Comparison of ENCODE assay signal across 1 cellular context in genomic region chr16:86768999-86769398, GRCh38.
A peak's percentile ranks its signal among the peaks of the same experiment; 100 is the strongest.
TF ChIP-seq lines count a peak whose summit lies in the region.

No MANE protein-coding gene starts in this region.

TF ChIP-seq in GM12878, 131 proteins besides CTCF, POLR2A, EP300 and RAD21 (continued from another document):
- TF ChIP-seq SUPT20H (IDR thresholded peaks at IDR 0.05; ENCODE audit: borderline replicate concordance, control insufficient read depth, low read depth, low read length) (no peak), BCL3 (IDR thresholded peaks at IDR 0.05; ENCODE audit: borderline replicate concordance, insufficient read depth, low read depth, low read length, poor library complexity, severe bottlenecking) (no peak), CBFB (IDR thresholded peaks at IDR 0.05; ENCODE audit: low read depth) (no peak), STAT3 (IDR thresholded peaks at IDR 0.05; ENCODE audit: low read depth, low read length) (no peak), MTA2 (IDR thresholded peaks at IDR 0.05; ENCODE audit: low read depth) (peak; percentile 20; the same call in 1 of the 2 replicates), GABPA (IDR thresholded peaks at IDR 0.05; ENCODE audit: low read depth) (no peak), YBX1 (IDR thresholded peaks at IDR 0.05) (no peak), SIN3A (IDR thresholded peaks at IDR 0.05; ENCODE audit: low read depth, low read length) (no peak), E4F1 (IDR thresholded peaks at IDR 0.05; ENCODE audit: borderline replicate concordance, partially characterized antibody) (no peak), SP1 (IDR thresholded peaks at IDR 0.05; ENCODE audit: low read depth, low read length) (no peak), ZNF384 (IDR thresholded peaks at IDR 0.05; ENCODE audit: borderline replicate concordance, low read depth, low read length) (no peak), RELA (IDR thresholded peaks at IDR 0.05; ENCODE audit: borderline replicate concordance, partially characterized antibody) (no peak), SMAD5 (IDR thresholded peaks at IDR 0.05; ENCODE audit: low read depth) (no peak), SMC3 (IDR thresholded peaks at IDR 0.05; ENCODE audit: borderline replicate concordance, low read length) (no peak), RAD51 (IDR thresholded peaks at IDR 0.05) (no peak), CBX5 (IDR thresholded peaks at IDR 0.05; ENCODE audit: low read depth) (no peak), LARP7 (IDR thresholded peaks at IDR 0.05) (no peak), PKNOX1 (IDR thresholded peaks at IDR 0.05) (peak; percentile 89), IKZF1 (conservative IDR thresholded peaks at IDR 0.05) (peak; percentile 21), MXI1 (IDR thresholded peaks at IDR 0.05; ENCODE audit: low read depth, low read length) (no peak), CEBPB (IDR thresholded peaks at IDR 0.05; ENCODE audit: borderline replicate concordance in 1 of 2, low read depth in 2 of 2, low read length in 2 of 2) (no peak), NFYA (IDR thresholded peaks at IDR 0.05; ENCODE audit: borderline replicate concordance, low read depth, low read length) (no peak), ETV6 (conservative IDR thresholded peaks at IDR 0.05 in 1 of 2, IDR thresholded peaks at IDR 0.05 in 1 of 2; ENCODE audit: borderline replicate concordance in 1 of 2, low read depth in 1 of 2) (no peak), RELB (IDR thresholded peaks at IDR 0.05; ENCODE audit: low read depth) (no peak), ZNF687 (IDR thresholded peaks at IDR 0.05) (no peak), JUNB (IDR thresholded peaks at IDR 0.05) (no peak), ZNF207 (IDR thresholded peaks at IDR 0.05; ENCODE audit: borderline replicate concordance) (no peak), MTA3 (IDR thresholded peaks at IDR 0.05; ENCODE audit: borderline replicate concordance, low read length) (no peak), RFX5 (IDR thresholded peaks at IDR 0.05; ENCODE audit: low read depth, low read length) (no peak), NFXL1 (IDR thresholded peaks at IDR 0.05; ENCODE audit: borderline replicate concordance) (no peak), CHD1 (IDR thresholded peaks at IDR 0.05; ENCODE audit: low read depth, low read length) (no peak), POLR2AphosphoS2 (IDR thresholded peaks at IDR 0.05; ENCODE audit: low read depth, low read length) (no peak), BCL11A (IDR thresholded peaks at IDR 0.05; ENCODE audit: low read depth, low read length) (peak; percentile 10; the same call in 1 of the 2 replicates)
- TF ChIP-seq, protein P1, sequence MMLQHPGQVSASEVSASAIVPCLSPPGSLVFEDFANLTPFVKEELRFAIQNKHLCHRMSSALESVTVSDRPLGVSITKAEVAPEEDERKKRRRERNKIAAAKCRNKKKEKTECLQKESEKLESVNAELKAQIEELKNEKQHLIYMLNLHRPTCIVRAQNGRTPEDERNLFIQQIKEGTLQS (IDR thresholded peaks at IDR 0.05; ENCODE audit: borderline replicate concordance, extremely low read depth, low read depth, low read length) = no peak
- TF ChIP-seq, protein P2, sequence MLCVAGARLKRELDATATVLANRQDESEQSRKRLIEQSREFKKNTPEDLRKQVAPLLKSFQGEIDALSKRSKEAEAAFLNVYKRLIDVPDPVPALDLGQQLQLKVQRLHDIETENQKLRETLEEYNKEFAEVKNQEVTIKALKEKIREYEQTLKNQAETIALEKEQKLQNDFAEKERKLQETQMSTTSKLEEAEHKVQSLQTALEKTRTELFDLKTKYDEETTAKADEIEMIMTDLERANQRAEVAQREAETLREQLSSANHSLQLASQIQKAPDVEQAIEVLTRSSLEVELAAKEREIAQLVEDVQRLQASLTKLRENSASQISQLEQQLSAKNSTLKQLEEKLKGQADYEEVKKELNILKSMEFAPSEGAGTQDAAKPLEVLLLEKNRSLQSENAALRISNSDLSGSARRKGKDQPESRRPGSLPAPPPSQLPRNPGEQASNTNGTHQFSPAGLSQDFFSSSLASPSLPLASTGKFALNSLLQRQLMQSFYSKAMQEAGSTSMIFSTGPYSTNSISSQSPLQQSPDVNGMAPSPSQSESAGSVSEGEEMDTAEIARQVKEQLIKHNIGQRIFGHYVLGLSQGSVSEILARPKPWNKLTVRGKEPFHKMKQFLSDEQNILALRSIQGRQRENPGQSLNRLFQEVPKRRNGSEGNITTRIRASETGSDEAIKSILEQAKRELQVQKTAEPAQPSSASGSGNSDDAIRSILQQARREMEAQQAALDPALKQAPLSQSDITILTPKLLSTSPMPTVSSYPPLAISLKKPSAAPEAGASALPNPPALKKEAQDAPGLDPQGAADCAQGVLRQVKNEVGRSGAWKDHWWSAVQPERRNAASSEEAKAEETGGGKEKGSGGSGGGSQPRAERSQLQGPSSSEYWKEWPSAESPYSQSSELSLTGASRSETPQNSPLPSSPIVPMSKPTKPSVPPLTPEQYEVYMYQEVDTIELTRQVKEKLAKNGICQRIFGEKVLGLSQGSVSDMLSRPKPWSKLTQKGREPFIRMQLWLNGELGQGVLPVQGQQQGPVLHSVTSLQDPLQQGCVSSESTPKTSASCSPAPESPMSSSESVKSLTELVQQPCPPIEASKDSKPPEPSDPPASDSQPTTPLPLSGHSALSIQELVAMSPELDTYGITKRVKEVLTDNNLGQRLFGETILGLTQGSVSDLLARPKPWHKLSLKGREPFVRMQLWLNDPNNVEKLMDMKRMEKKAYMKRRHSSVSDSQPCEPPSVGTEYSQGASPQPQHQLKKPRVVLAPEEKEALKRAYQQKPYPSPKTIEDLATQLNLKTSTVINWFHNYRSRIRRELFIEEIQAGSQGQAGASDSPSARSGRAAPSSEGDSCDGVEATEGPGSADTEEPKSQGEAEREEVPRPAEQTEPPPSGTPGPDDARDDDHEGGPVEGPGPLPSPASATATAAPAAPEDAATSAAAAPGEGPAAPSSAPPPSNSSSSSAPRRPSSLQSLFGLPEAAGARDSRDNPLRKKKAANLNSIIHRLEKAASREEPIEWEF (IDR thresholded peaks at IDR 0.05; ENCODE audit: insufficient replicate concordance, low read depth, low read length) = no peak
- TF ChIP-seq, protein P3, sequence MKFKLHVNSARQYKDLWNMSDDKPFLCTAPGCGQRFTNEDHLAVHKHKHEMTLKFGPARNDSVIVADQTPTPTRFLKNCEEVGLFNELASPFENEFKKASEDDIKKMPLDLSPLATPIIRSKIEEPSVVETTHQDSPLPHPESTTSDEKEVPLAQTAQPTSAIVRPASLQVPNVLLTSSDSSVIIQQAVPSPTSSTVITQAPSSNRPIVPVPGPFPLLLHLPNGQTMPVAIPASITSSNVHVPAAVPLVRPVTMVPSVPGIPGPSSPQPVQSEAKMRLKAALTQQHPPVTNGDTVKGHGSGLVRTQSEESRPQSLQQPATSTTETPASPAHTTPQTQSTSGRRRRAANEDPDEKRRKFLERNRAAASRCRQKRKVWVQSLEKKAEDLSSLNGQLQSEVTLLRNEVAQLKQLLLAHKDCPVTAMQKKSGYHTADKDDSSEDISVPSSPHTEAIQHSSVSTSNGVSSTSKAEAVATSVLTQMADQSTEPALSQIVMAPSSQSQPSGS (IDR thresholded peaks at IDR 0.05; ENCODE audit: low read length) = no peak
